In genomic region chr10:110861930-110862677, GRCh38 we compare ENCODE assay signal across 1 cellular context.
TF ChIP-seq lines count a peak whose summit lies in the region.

No MANE protein-coding gene starts in this region.

TF ChIP-seq in HepG2, 621 proteins besides CTCF, POLR2A, EP300 and RAD21:
- peak; percentile 93; the same call in 1 of the 2 replicates for TF ChIP-seq ZNF260 (CRISPR knock-in tag; IDR thresholded peaks at IDR 0.05; ENCODE audit: borderline replicate concordance, low read depth)
- TF ChIP-seq ESRRA (CRISPR knock-in tag; IDR thresholded peaks at IDR 0.05; ENCODE audit: low read depth), result no peak
- no peak for TF ChIP-seq CEBPB (IDR thresholded peaks at IDR 0.05; ENCODE audit: borderline replicate concordance, low read depth, low read length)
